Comparison of ENCODE assay signal across 8 cellular contexts in the genomic region with DNA sequence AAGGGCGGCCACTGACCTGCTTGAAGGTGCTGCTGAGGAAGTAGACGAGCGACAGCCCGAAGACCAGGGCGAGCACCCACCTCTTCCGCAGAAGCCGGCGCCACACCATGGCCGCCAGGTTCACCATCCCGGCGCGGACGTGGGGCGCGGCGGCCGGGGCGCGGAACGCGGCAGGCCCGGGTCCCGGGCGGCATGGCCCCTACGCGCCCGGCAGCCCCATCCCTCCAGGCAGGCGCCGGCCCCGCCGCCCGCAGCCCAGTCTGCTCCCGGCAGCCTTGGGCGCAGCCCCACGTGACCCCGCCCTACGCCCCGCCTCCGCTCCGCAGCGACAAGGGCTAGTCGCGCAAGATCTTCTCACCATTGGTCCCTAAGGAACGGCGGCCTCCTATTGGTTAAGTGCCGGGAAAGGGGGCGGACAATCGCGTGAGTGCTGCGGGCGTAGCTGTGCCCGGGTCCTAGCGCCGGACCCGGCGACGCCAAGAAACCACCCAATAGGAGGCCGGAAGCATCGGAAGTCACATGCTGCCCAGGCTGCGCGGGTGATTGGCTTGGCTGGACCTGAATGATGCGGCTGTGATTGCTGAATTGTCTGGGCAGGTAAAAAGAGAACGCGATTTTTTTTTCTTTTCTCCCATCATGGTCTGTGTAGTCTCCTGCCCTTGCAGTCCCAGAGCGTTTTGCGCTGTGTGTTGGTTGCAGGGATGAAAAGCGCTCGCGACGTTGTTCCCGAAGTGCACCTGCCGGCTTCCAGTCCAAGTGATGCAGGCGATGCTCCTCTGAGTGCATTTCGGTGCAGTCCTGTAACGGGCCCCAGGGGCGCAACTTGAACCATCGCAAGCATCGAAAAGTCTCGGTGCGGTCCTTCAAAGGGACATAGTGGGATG. TPM values are rescaled to one million over a fixed set of nuclear protein-coding genes. Genes with fewer than 3 reads are reported as not detected.
DNase-seq lines count a peak whose midpoint lies in the region; ATAC-seq and TF ChIP-seq lines count a peak whose summit lies in the region.

TSS of gene RNFT2 (plus strand) at position 542 of the 884 bp plus-strand sequence. CDS start 2,183 bp downstream, outside the sequence.
TSS of gene SPRING1 (minus strand) at position 296 of the 884 bp plus-strand sequence. CDS start at position 127, 169 bp downstream.

- no peaks in the 10 kb centered on the region for H3K27me3 ChIP-seq in kidney epithelial cell (ENCODE audit: control insufficient read depth, insufficient read depth, low read length)

- H3K36me3 ChIP-seq in kidney epithelial cell (ENCODE audit: control insufficient read depth, insufficient read depth, low read length) = no peaks in the 10 kb centered on the region

- H3K27me3 Mint-ChIP-seq in chondrocyte (ENCODE audit: low read depth) = no peaks in the 10 kb centered on the region

- TF ChIP-seq CTCF in chondrocyte (IDR thresholded peaks at IDR 0.05) (no peak), kidney epithelial cell (IDR thresholded peaks at IDR 0.05; ENCODE audit: insufficient read depth, low read length, poor library complexity, severe bottlenecking) (no peak)

- H3K4me3 ChIP-seq in kidney epithelial cell (ENCODE audit: low read depth, low read length) = peak within 1 kb of the TSS; percentile 94

- H3K9me3 Mint-ChIP-seq in chondrocyte (ENCODE audit: low read depth) = no peaks in the 10 kb centered on the region

- DNase-seq in AML-193 (lab: John Stamatoyannopoulos, UW) = peak; percentile 95 to 97
- peak; percentile 99 for DNase-seq in NCI-H446 treated with DMSO at 0.1 percent for 48 hours (lab: John Stamatoyannopoulos, UW)
- peak; percentile 97 for DNase-seq in activated CD4-positive, alpha-beta T cell treated with anti-CD3 and anti-CD28 coated beads for 1 hour
- peak; percentile 99 for DNase-seq in chondrocyte (ENCODE audit: low spot score)
- DNase-seq in kidney epithelial cell (ENCODE audit: low read depth) = peak; percentile 98
- peak; percentile 97 for DNase-seq in stimulated activated CD4-positive, alpha-beta T cell treated with anti-CD3 and anti-CD28 coated beads, Interleukin-15, amount 100 ng/mL, for 48 hours (ENCODE audit: low read depth in 2 of 2)

- peak within 1 kb of the TSS; percentile 80 for H3K27ac Mint-ChIP-seq in chondrocyte (ENCODE audit: unreplicated experiment)

- ATAC-seq in GM19035 (IDR thresholded peaks at IDR 0.05; ENCODE audit: unreplicated experiment) (peak; percentile 97), HG03354 (IDR thresholded peaks at IDR 0.05; ENCODE audit: poor library complexity, severe bottlenecking, unreplicated experiment) (peak; percentile 98)

- H3K36me3 Mint-ChIP-seq in chondrocyte (ENCODE audit: low read depth) = peaks cover 9% of the 10 kb centered on the region

- H3K4me3 Mint-ChIP-seq in chondrocyte (ENCODE audit: unreplicated experiment) = peak within 1 kb of the TSS; percentile 88

- H3K4me1 Mint-ChIP-seq in chondrocyte (ENCODE audit: low read depth) = peaks cover 25% of the 10 kb centered on the region

RNA-seq across cellular contexts. Expression of gene RNFT2, which starts in this region (rescaled TPM):
- total RNA-seq in chondrocyte (5.1 to 9.8 TPM (median 6.6 TPM) in 3 replicates), kidney epithelial cell (8.4 and 16.3 TPM in 2 replicates)

RNA-seq across cellular contexts. Expression of gene SPRING1, which starts in this region (rescaled TPM):
- total RNA-seq in chondrocyte = 31.4 to 37.3 TPM (median 35.5 TPM) in 3 replicates
- 72.8 and 77.0 TPM in 2 replicates for total RNA-seq in kidney epithelial cell

Comparison
In these comparisons a context has a peak if more than half of its experiments do, and no peak if none do; other contexts are left out.
1. Peak in every context shown above with its lines: DNase-seq, ATAC-seq and H3K4me3 ChIP-seq.